Comparison of ENCODE assay signal across 28 cellular contexts in genomic region chr15:35737521-35737920, GRCh38.
DNase-seq lines count a peak whose midpoint lies in the region; ATAC-seq, FAIRE-seq and TF ChIP-seq lines count a peak whose summit lies in the region.
"Had no signal": no experiment of that assay in that cellular context is flagged by ENCODE, and none has a peak within 500 bp of the region (broad histone marks: within the 10 kb centered on the region; RNA-seq: fewer than 3 reads in every experiment).

No MANE protein-coding gene starts in this region.

- peak overlapping the region; percentile 24 for H3K4me2 ChIP-seq in keratinocyte (ENCODE audit: control insufficient read depth, extremely low read depth, insufficient read depth, low read depth, low read length)

- dilution Hi-C loops in keratinocyte (cut with MboI; ENCODE audit: extremely low pct_ligation_motif_present, low sequenced_read_pairs) = no loop called here

- no peaks in the 10 kb centered on the region for H3K9me1 ChIP-seq in keratinocyte (ENCODE audit: control insufficient read depth, extremely low read depth, insufficient read depth, low read length)

- peak; percentile 24 for DNase-seq in ELR (ENCODE audit: low read depth)
- DNase-seq in HT1080 (ENCODE audit: low read depth) = peak; percentile 3
- peak; percentile 59 for DNase-seq in amniotic epithelial cell (ENCODE audit: low read depth)
- no peak for DNase-seq in keratinocyte (ENCODE audit: low read depth, low spot score)
- no peak for DNase-seq in esophagus squamous epithelium (lab: John Stamatoyannopoulos, UW)
- DNase-seq in NCI-H2196 treated with DMSO at 0.1 percent for 48 hours (lab: John Stamatoyannopoulos, UW; ENCODE audit: unreplicated experiment) = no peak
- DNase-seq: activated CD4-positive, alpha-beta T cell treated with anti-CD3 and anti-CD28 coated beads, Interleukin-2, amount 50 U/mL, for 1 hour; activated CD8-positive, alpha-beta memory T cell treated with anti-CD3 and anti-CD28 coated beads, Interleukin-2, amount 10 ng/mL, durations not matched to agents 7 days and 5 days; CD8-positive, alpha-beta T cell; central memory CD4-positive, alpha-beta T cell; DMS153; GF-D8; H7; left lung; naive thymus-derived CD4-positive, alpha-beta T cell; NCI-H1105 treated with DMSO at 0.1 percent for 48 hours; NCI-H2029 treated with DMSO at 0.1 percent for 48 hours; NCI-H510A; NK-92 treated with Interleukin-12 subunit alpha and Interleukin-12 subunit beta, amount 100 ng/mL, for 24 hours; nucleus accumbens; Peyer's patch; stimulated activated CD4-positive, alpha-beta T cell treated with anti-CD3 and anti-CD28 coated beads, Interleukin-2, amount 100 ng/mL, for 48 hours; substantia nigra; upper lobe of right lung had no signal

- TF ChIP-seq CTCF in keratinocyte (optimal IDR thresholded peaks at IDR 0.05 in 1 of 3, IDR thresholded peaks at IDR 0.05 in 1 of 3, conservative IDR thresholded peaks at IDR 0.05 in 1 of 3; ENCODE audit: extremely low read depth in 1 of 3, insufficient read depth in 2 of 3, low read length in 3 of 3) (no peak), esophagus squamous epithelium (IDR thresholded peaks at IDR 0.05) (no peak)

- H3K9ac ChIP-seq in keratinocyte (ENCODE audit: control insufficient read depth, extremely low read depth, insufficient read depth, low read length) = no peak overlapping the region

- FAIRE-seq in keratinocyte (lab: Jason Lieb, UNC) = no peak

- TF ChIP-seq POLR2A in esophagus squamous epithelium (IDR thresholded peaks at IDR 0.05) = no peak

- no peaks in the 10 kb centered on the region for H4K20me1 ChIP-seq in keratinocyte (ENCODE audit: control insufficient read depth, extremely low read depth, insufficient read depth, low read length)

- H3K4me3 ChIP-seq in keratinocyte (ENCODE audit: control insufficient read depth in 2 of 3, extremely low read depth in 1 of 3, insufficient read depth in 2 of 3, low read depth in 1 of 3, low read length in 3 of 3) (no peak overlapping the region), esophagus squamous epithelium (no peak overlapping the region)
- H3K4me3 ChIP-seq: ascending aorta, left lung, Peyer's patch, upper lobe of right lung had no signal

- H3K4me1 ChIP-seq in keratinocyte (ENCODE audit: control insufficient read depth, extremely low read depth, insufficient read depth, low read length) (peaks cover 8% of the 10 kb centered on the region), esophagus squamous epithelium (peaks cover 0 to 8% (median 0%) of the 10 kb centered on the region in 3 donors)
- H3K4me1 ChIP-seq: ascending aorta, left lung, Peyer's patch, upper lobe of right lung had no signal

- H2AFZ ChIP-seq in keratinocyte (ENCODE audit: control insufficient read depth, low read length) = no peak overlapping the region

- intact Hi-C loops in esophagus squamous epithelium (cut with DNase I) = no loop called here

- H3K27ac ChIP-seq in keratinocyte (ENCODE audit: control insufficient read depth, insufficient read depth, low read length) (no peak overlapping the region), esophagus squamous epithelium (no peak overlapping the region)
- H3K27ac ChIP-seq: ascending aorta, left lung, Peyer's patch, upper lobe of right lung had no signal

- H3K79me2 ChIP-seq in keratinocyte (ENCODE audit: control insufficient read depth, insufficient read depth, low read length) = no peaks in the 10 kb centered on the region

- H3K36me3 ChIP-seq in keratinocyte (ENCODE audit: control insufficient read depth in 2 of 2, extremely low read depth in 1 of 2, insufficient read depth in 2 of 2, low read length in 2 of 2) = no peaks in the 10 kb centered on the region
- no peaks in the 10 kb centered on the region for H3K36me3 ChIP-seq in esophagus squamous epithelium
- H3K36me3 ChIP-seq: ascending aorta, left lung, Peyer's patch, upper lobe of right lung had no signal

- no peak for ATAC-seq in GM21528 (IDR thresholded peaks at IDR 0.05; ENCODE audit: low FRiP score, unreplicated experiment)
- no peak for ATAC-seq in GM21367 (IDR thresholded peaks at IDR 0.05; ENCODE audit: unreplicated experiment)
- ATAC-seq: activated CD8-positive, alpha-beta memory T cell treated with anti-CD3 and anti-CD28 coated beads, Interleukin-2, amount 10 ng/mL, durations not matched to agents 7 days and 5 days; CD8-positive, alpha-beta T cell; left lung; naive thymus-derived CD4-positive, alpha-beta T cell; stimulated activated effector memory CD8-positive, alpha-beta T cell treated with anti-CD3 and anti-CD28 coated beads, Interleukin-12 subunit alpha, Interleukin-12 subunit beta, amount 100 ng/mL, for 72 hours; upper lobe of right lung had no signal

- H3K9me3 ChIP-seq in keratinocyte (ENCODE audit: control insufficient read depth, low read depth, low read length) (no peaks in the 10 kb centered on the region), esophagus squamous epithelium (no peaks in the 10 kb centered on the region)
- H3K9me3 ChIP-seq: ascending aorta, left lung, Peyer's patch, upper lobe of right lung had no signal

- H3K27me3 ChIP-seq in keratinocyte (ENCODE audit: control insufficient read depth, extremely low read depth, insufficient read depth, low read length) = no peaks in the 10 kb centered on the region
- H3K27me3 ChIP-seq in esophagus squamous epithelium = no peaks in the 10 kb centered on the region
- H3K27me3 ChIP-seq: ascending aorta, left lung, Peyer's patch, upper lobe of right lung had no signal

Comparison
In these comparisons a context has a peak if more than half of its experiments do, and no peak if none do; other contexts are left out.
1. DNase-seq: peak in ELR (single experiment), HT1080 (single experiment) and amniotic epithelial cell (single experiment); none in keratinocyte (single experiment), esophagus squamous epithelium (single experiment) and NCI-H2196 treated with DMSO at 0.1 percent for 48 hours (single experiment).